ENCODE assay signal across 6 cellular contexts in genomic region chr10:101000602-101000991, GRCh38. TPM values are rescaled to one million over a fixed set of nuclear protein-coding genes. Genes with fewer than 3 reads are reported as not detected.
DNase-seq lines count a peak whose midpoint lies in the region; ATAC-seq and TF ChIP-seq lines count a peak whose summit lies in the region.

No MANE protein-coding gene starts in this region.

- intact Hi-C loops in ascending aorta (cut with DNase I) = loop anchor here (10.0 kb wide), 1 partner anchor 1644 kb away; the partner anchor contains the start of gene TRIM8

- peaks cover 21 to 35% (median 23%) of the 10 kb centered on the region in 3 donors for H3K4me1 Mint-ChIP-seq in CD8-positive, alpha-beta memory T cell

- H3K9me3 ChIP-seq in CD8-positive, alpha-beta memory T cell (ENCODE audit: low read length) = no peaks in the 10 kb centered on the region
- H3K9me3 ChIP-seq in ascending aorta = no peaks in the 10 kb centered on the region
- H3K9me3 ChIP-seq in muscle layer of duodenum (ENCODE audit: control insufficient read depth in 1 of 2, low read length in 2 of 2) = no peaks in the 10 kb centered on the region

- peaks cover 0 to 24% (median 0%) of the 10 kb centered on the region in 3 donors for H3K36me3 Mint-ChIP-seq in CD8-positive, alpha-beta memory T cell

- DNase-seq in CD8-positive, alpha-beta memory T cell = no peak
- no peak for DNase-seq in ascending aorta (ENCODE audit: low spot score in 2 of 2)
- DNase-seq in stimulated activated CD4-positive, alpha-beta T cell treated with anti-CD3 and anti-CD28 coated beads, Interleukin-12 subunit alpha, Interleukin-12 subunit beta, amount 100 ng/mL, for 4 hours = no peak
- DNase-seq in H4 (ENCODE audit: low spot score) = no peak

- H3K4me3 ChIP-seq in CD8-positive, alpha-beta memory T cell (ENCODE audit: low read length) = no peak overlapping the region
- H3K4me3 ChIP-seq in ascending aorta (peak overlapping the region; percentile 79 to 92), muscle layer of duodenum (ENCODE audit: low read depth in 1 of 2, low read length in 2 of 2) (peak overlapping the region; percentile 71 to 80)

- peak overlapping the region in 4 of 8 donors; percentile 84 to 94 (median 86) for H3K27ac Mint-ChIP-seq in CD8-positive, alpha-beta memory T cell

- POLR2A ChIA-PET in CD8-positive, alpha-beta memory T cell (lab: Charles Lee) = no interaction called here

- no peaks in the 10 kb centered on the region for H3K9me3 Mint-ChIP-seq in CD8-positive, alpha-beta memory T cell

- peak overlapping the region; percentile 71 to 92 (median 84) for H3K4me3 Mint-ChIP-seq in CD8-positive, alpha-beta memory T cell

- CTCF ChIA-PET in CD8-positive, alpha-beta memory T cell (lab: Charles Lee) = interaction anchor here (0.7 to 4.7 kb wide), 4 partner anchors 9 to 92 kb away, joined by 3 to 64 read pairs (median 4); no protein-coding TSS in a partner anchor

- no peak for TF ChIP-seq CTCF in ascending aorta (IDR thresholded peaks at IDR 0.05)

- no peak for ATAC-seq in GM21737 (IDR thresholded peaks at IDR 0.05; ENCODE audit: unreplicated experiment)

- peak overlapping the region; percentile 67 for H3K27ac ChIP-seq in CD8-positive, alpha-beta memory T cell (ENCODE audit: low read depth, low read length)
- H3K27ac ChIP-seq in ascending aorta (peak overlapping the region; percentile 99 to 100), muscle layer of duodenum (ENCODE audit: low read length) (peak overlapping the region; percentile 98)

- H3K36me3 ChIP-seq in CD8-positive, alpha-beta memory T cell (ENCODE audit: insufficient read depth, low read length) = no peaks in the 10 kb centered on the region
- H3K36me3 ChIP-seq in ascending aorta (peaks cover 31 to 32% of the 10 kb centered on the region in 2 donors), muscle layer of duodenum (ENCODE audit: control insufficient read depth in 1 of 2, insufficient read depth in 2 of 2, low read length in 2 of 2) (peaks cover 4 to 37% of the 10 kb centered on the region in 2 donors)

- peaks cover 24% of the 10 kb centered on the region for H3K4me1 ChIP-seq in CD8-positive, alpha-beta memory T cell (ENCODE audit: insufficient read depth, low read length)
- H3K4me1 ChIP-seq in ascending aorta (peaks cover 23 to 34% of the 10 kb centered on the region in 2 donors), muscle layer of duodenum (ENCODE audit: control insufficient read depth in 1 of 2, insufficient read depth in 2 of 2, low read length in 2 of 2) (peaks cover 18 to 50% of the 10 kb centered on the region in 2 donors)

- no peaks in the 10 kb centered on the region for H3K27me3 ChIP-seq in CD8-positive, alpha-beta memory T cell (ENCODE audit: insufficient read depth, low read length, poor library complexity, severe bottlenecking)
- H3K27me3 ChIP-seq in ascending aorta (no peaks in the 10 kb centered on the region), muscle layer of duodenum (ENCODE audit: low read depth, low read length) (no peaks in the 10 kb centered on the region)

- H3K27me3 Mint-ChIP-seq in CD8-positive, alpha-beta memory T cell = no peaks in the 10 kb centered on the region

RNA-seq across cellular contexts. Expression of gene LZTS2, which starts 1.0 kb away (rescaled TPM):
- 10 to 100 TPM; 10.9 to 11.5 TPM for total RNA-seq in CD8-positive, alpha-beta memory T cell
- polyA plus RNA-seq in CD8-positive, alpha-beta memory T cell = 19.7 TPM
- total RNA-seq in ascending aorta = 169 TPM
- 24.3 and 26.2 TPM in 2 replicates for total RNA-seq in H4 (2014; rRNA removed; shearing (Covaris generic))

RNA-seq across cellular contexts. Expression of gene TWNK, which starts 13.3 kb away (rescaled TPM):
- total RNA-seq in CD8-positive, alpha-beta memory T cell = 10 to 100 TPM; 40.6 to 44.3 TPM
- 8.2 TPM for polyA plus RNA-seq in CD8-positive, alpha-beta memory T cell
- 11.5 TPM for total RNA-seq in ascending aorta
- 6.7 and 8.0 TPM in 2 replicates for total RNA-seq in H4 (2014; rRNA removed; shearing (Covaris generic))

RNA-seq across cellular contexts. Expression of gene MRPL43, which starts 13.3 kb away (rescaled TPM):
- total RNA-seq in CD8-positive, alpha-beta memory T cell = 10 to 100 TPM; 62.5 to 62.8 TPM
- polyA plus RNA-seq in CD8-positive, alpha-beta memory T cell = 129 TPM
- total RNA-seq in ascending aorta = 54.5 TPM
- 94.3 and 105 TPM in 2 replicates for total RNA-seq in H4 (2014; rRNA removed; shearing (Covaris generic))

RNA-seq across cellular contexts. Expression of gene PDZD7, which starts 30.3 kb away (rescaled TPM):
- under 1 TPM; 0.31 to 0.33 TPM for total RNA-seq in CD8-positive, alpha-beta memory T cell
- 0.23 TPM for polyA plus RNA-seq in CD8-positive, alpha-beta memory T cell
- total RNA-seq in ascending aorta = 0.53 TPM
- 0.21 and 0.97 TPM in 2 replicates for total RNA-seq in H4 (2014; rRNA removed; shearing (Covaris generic))

RNA-seq across cellular contexts. Expression of gene SFXN3, which starts 30.4 kb away (rescaled TPM):
- 10 to 100 TPM; 25.2 to 26.5 TPM for total RNA-seq in CD8-positive, alpha-beta memory T cell
- polyA plus RNA-seq in CD8-positive, alpha-beta memory T cell = 17.6 TPM
- total RNA-seq in ascending aorta = 72.4 TPM
- 35.7 and 35.8 TPM in 2 replicates for total RNA-seq in H4 (2014; rRNA removed; shearing (Covaris generic))
